Comparison of ENCODE assay signal across 1 cellular context in genomic region chr5:127810014-127810413, GRCh38.
TF ChIP-seq lines count a peak whose summit lies in the region.

No MANE protein-coding gene starts in this region.

TF ChIP-seq in H1, 55 proteins besides CTCF, POLR2A, EP300 and RAD21 (continued from another document):
- TF ChIP-seq CHD7 (IDR thresholded peaks at IDR 0.05; ENCODE audit: insufficient replicate concordance, low read length): peak; percentile 77
